7 cellular contexts compared by ENCODE assay signal in genomic region chr9:70405808-70406445, GRCh38. TPM values are rescaled to one million over a fixed set of nuclear protein-coding genes. Genes with fewer than 3 reads are reported as not detected.
DNase-seq lines count a peak whose midpoint lies in the region; ATAC-seq and TF ChIP-seq lines count a peak whose summit lies in the region.

No MANE protein-coding gene starts in this region.

- peaks cover 14% of the 10 kb centered on the region for H3K36me3 Mint-ChIP-seq in effector memory CD8-positive, alpha-beta T cell (ENCODE audit: insufficient read depth)
- no peaks in the 10 kb centered on the region for H3K36me3 Mint-ChIP-seq in endodermal cell (ENCODE audit: low read depth)

- H3K4me3 Mint-ChIP-seq in effector memory CD8-positive, alpha-beta T cell, result peak overlapping the region; percentile 62 to 67
- H3K4me3 Mint-ChIP-seq in endodermal cell, result no peak overlapping the region

- no peaks in the 10 kb centered on the region for H3K27me3 ChIP-seq in smooth muscle cell (ENCODE audit: low read depth)
- peaks cover 7% of the 10 kb centered on the region for H3K27me3 ChIP-seq in endodermal cell (ENCODE audit: control insufficient read depth, insufficient read depth, low read length, poor library complexity, severe bottlenecking)
- H3K27me3 ChIP-seq in H7 (ENCODE audit: control insufficient read depth, insufficient read depth, low read length), result no peaks in the 10 kb centered on the region

- H3K79me2 ChIP-seq in smooth muscle cell (ENCODE audit: low read depth), result peaks cover 73% of the 10 kb centered on the region

- TF ChIP-seq CTCF in smooth muscle cell (IDR thresholded peaks at IDR 0.05; ENCODE audit: borderline replicate concordance, insufficient read depth, poor library complexity, severe bottlenecking), result no peak
- TF ChIP-seq CTCF in endodermal cell (conservative IDR thresholded peaks at IDR 0.05), result no peak

- H3F3A ChIP-seq in smooth muscle cell (ENCODE audit: low read depth), result no peaks in the 10 kb centered on the region

- peaks cover 38 to 61% of the 10 kb centered on the region in 2 donors for H3K4me1 Mint-ChIP-seq in effector memory CD8-positive, alpha-beta T cell (ENCODE audit: low read depth in 2 of 2)
- H3K4me1 Mint-ChIP-seq in endodermal cell, result peaks cover 19% of the 10 kb centered on the region

- H3K9ac ChIP-seq in smooth muscle cell (ENCODE audit: low read depth), result peak overlapping the region; percentile 78
- H3K9ac ChIP-seq in endodermal cell (ENCODE audit: extremely low read depth, low read length, poor library complexity, severe bottlenecking), result no peak overlapping the region

- H3K9me3 Mint-ChIP-seq in effector memory CD8-positive, alpha-beta T cell, result no peaks in the 10 kb centered on the region
- no peaks in the 10 kb centered on the region for H3K9me3 Mint-ChIP-seq in endodermal cell

- 77% methylated on average over 3 of the region's 3 CpGs for WGBS in smooth muscle cell (ENCODE audit: low lambda C conversion rate)
- 73 to 74% methylated on average over 2 to 3 of the region's 3 CpGs for WGBS in endodermal cell (ENCODE audit: insufficient coverage in 1 of 2, insufficient read length in 1 of 2), 2 experiments

- H3K9me3 ChIP-seq in smooth muscle cell (replicated peaks; ENCODE audit: low read depth), result no peaks in the 10 kb centered on the region
- no peaks in the 10 kb centered on the region for H3K9me3 ChIP-seq in endodermal cell (ENCODE audit: control insufficient read depth, low read length)

- peak; percentile 33 for ATAC-seq in GM21360 (IDR thresholded peaks at IDR 0.05; ENCODE audit: unreplicated experiment)
- ATAC-seq in HG03097 (IDR thresholded peaks at IDR 0.05; ENCODE audit: low FRiP score, unreplicated experiment), result peak; percentile 5
- peak; percentile 13 for ATAC-seq in effector memory CD8-positive, alpha-beta T cell (replicated peaks)

- peaks cover 14% of the 10 kb centered on the region for H4K20me1 ChIP-seq in smooth muscle cell (ENCODE audit: low read depth)

- no peak for DNase-seq in effector memory CD8-positive, alpha-beta T cell
- DNase-seq in smooth muscle cell (lab: John Stamatoyannopoulos, UW; ENCODE audit: unreplicated experiment) (no peak), endodermal cell (no peak), H7 (no peak)
- no peak for DNase-seq in NK-92 treated with Interleukin-12 subunit alpha and Interleukin-12 subunit beta, amount 100 ng/mL, for 24 hours (lab: John Stamatoyannopoulos, UW)

- H3K36me3 ChIP-seq in smooth muscle cell (ENCODE audit: low read depth) (no peaks in the 10 kb centered on the region), endodermal cell (ENCODE audit: control insufficient read depth, insufficient read depth, low read length) (no peaks in the 10 kb centered on the region), H7 (replicated peaks; ENCODE audit: control insufficient read depth, insufficient read depth, low read length) (no peaks in the 10 kb centered on the region)

- H3K27ac Mint-ChIP-seq in effector memory CD8-positive, alpha-beta T cell, result peak overlapping the region; percentile 90 to 93
- no peak overlapping the region for H3K27ac Mint-ChIP-seq in endodermal cell

- no peaks in the 10 kb centered on the region for H3K27me3 Mint-ChIP-seq in effector memory CD8-positive, alpha-beta T cell
- peaks cover 7% of the 10 kb centered on the region for H3K27me3 Mint-ChIP-seq in endodermal cell (ENCODE audit: insufficient read depth)

- no peak overlapping the region for H3K4me3 ChIP-seq in smooth muscle cell
- no peak overlapping the region for H3K4me3 ChIP-seq in endodermal cell (ENCODE audit: low read length)
- no peak overlapping the region for H3K4me3 ChIP-seq in H7 (ENCODE audit: insufficient read depth, low read depth, low read length)

- peak overlapping the region; percentile 52 for H3K4me2 ChIP-seq in smooth muscle cell

- H3K27ac ChIP-seq in smooth muscle cell (ENCODE audit: low read depth), result peak overlapping the region; percentile 93
- no peak overlapping the region for H3K27ac ChIP-seq in endodermal cell (ENCODE audit: low read depth, low read length)

- H2AFZ ChIP-seq in smooth muscle cell (ENCODE audit: low read depth), result no peak overlapping the region

- H3K4me1 ChIP-seq in smooth muscle cell (ENCODE audit: low read depth) (peaks cover 12% of the 10 kb centered on the region), endodermal cell (ENCODE audit: control insufficient read depth, insufficient read depth, low read length) (peaks cover 3% of the 10 kb centered on the region)

RNA-seq across cellular contexts. Expression of gene KLF9, which starts 8.5 kb away (rescaled TPM):
- total RNA-seq in smooth muscle cell (13.5 and 25.7 TPM in 2 replicates), endodermal cell (under 1 TPM; 0.13 to 0.31 TPM)
- 2.9 and 3.2 TPM in 2 replicates for polyA plus RNA-seq in smooth muscle cell
- 0.32 TPM for polyA plus RNA-seq in endodermal cell (2013, experiment 1 of 2)
- polyA plus RNA-seq in endodermal cell (2013, experiment 2 of 2), result 0.29 TPM
- total RNA-seq in H7 (2014; rRNA removed; shearing (Covaris generic)), result 0.97 and 1.5 TPM in 2 replicates
